ENCODE assay signal across 5 cellular contexts in genomic region chr2:96160366-96160765, GRCh38. TPM values are rescaled to one million over a fixed set of nuclear protein-coding genes. Genes with fewer than 3 reads are reported as not detected.
"Had no signal": no experiment of that assay in that cellular context is flagged by ENCODE, and none has a peak within 500 bp of the region (broad histone marks: within the 10 kb centered on the region; RNA-seq: fewer than 3 reads in every experiment).

No MANE protein-coding gene starts in this region.

RNA-seq across cellular contexts. Expression of gene ASTL, which starts 22.1 kb away (rescaled TPM):
- total RNA-seq: adrenal gland, astrocyte, body of pancreas, cerebellum, Right ventricle myocardium superior had no signal

RNA-seq across cellular contexts. Expression of gene ADRA2B, which starts 44.0 kb away (rescaled TPM):
- total RNA-seq: astrocyte, cerebellum had no signal
